In the genomic region with DNA sequence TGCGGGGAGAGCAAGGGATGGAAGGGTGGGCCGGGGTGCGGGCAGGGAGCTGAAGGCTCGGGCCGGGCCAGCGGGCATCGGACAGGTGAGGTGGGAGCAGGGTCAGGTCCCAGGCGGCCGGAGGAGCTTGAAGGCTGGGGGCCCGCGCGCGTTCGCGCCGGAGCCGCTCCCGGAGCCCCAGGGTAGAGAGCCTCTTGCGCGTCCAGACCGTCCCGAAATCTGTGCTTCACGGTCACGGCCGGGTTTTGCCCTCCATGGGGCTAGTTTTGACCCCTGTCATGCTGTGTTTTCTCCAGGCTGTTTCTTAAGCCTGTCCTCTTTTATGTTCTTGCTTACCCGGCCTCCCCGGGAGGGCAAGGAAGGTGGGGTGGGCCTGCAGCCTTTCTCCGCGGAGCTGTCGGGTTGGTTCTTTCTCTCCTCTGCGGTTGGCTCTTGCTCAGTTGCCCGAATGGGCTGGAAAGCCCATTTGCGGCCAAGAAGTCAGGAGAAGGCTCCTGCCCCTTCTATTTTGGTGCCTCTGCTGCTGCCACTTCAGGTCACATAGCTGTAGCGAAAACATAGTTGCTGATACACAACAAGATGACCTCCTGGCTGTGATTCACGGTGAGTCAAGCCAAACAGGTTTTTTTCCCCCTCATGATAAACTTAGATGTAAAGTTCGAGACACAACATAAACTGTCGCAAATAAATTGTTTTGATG, we compare ENCODE assay signal across 8 cellular contexts. TPM values are rescaled to one million over a fixed set of nuclear protein-coding genes. Genes with fewer than 3 reads are reported as not detected.
DNase-seq lines count a peak whose midpoint lies in the region; ATAC-seq, FAIRE-seq and TF ChIP-seq lines count a peak whose summit lies in the region.

No MANE protein-coding gene starts in this region.

- H3K36me3 ChIP-seq in Panc1 (ENCODE audit: control insufficient read depth, insufficient read depth, low read length) (no peaks in the 10 kb centered on the region; the same call in none of the 2 replicates), body of pancreas (replicated peaks in 1 of 2; ENCODE audit: insufficient read depth in 1 of 2, low read depth in 2 of 2) (no peaks in the 10 kb centered on the region), skeletal muscle satellite cell (ENCODE audit: insufficient read depth, low read length) (no peaks in the 10 kb centered on the region)

- peaks cover 11% of the 10 kb centered on the region; the same call in 2 of the 3 replicates for H3K4me1 ChIP-seq in A549
- H3K4me1 ChIP-seq in Panc1 (ENCODE audit: control insufficient read depth, insufficient read depth, low read length): peaks cover 4% of the 10 kb centered on the region; the same call in 1 of the 2 replicates
- H3K4me1 ChIP-seq in body of pancreas: peaks cover 12% of the 10 kb centered on the region
- peaks cover 6% of the 10 kb centered on the region for H3K4me1 ChIP-seq in skeletal muscle satellite cell (ENCODE audit: control insufficient read depth, insufficient read depth, low read length)

- TF ChIP-seq EP300 in A549 (IDR thresholded peaks at IDR 0.05): no peak

- POLR2A ChIA-PET in A549 (lab: Yijun Ruan, JAX): interaction anchor here (0.6 to 2.1 kb wide), 10 partner anchors 9 to 177 kb away, joined by 3 to 13 read pairs (median 4); a partner anchor contains a TSS
- POLR2A ChIA-PET in Panc1 (lab: Charles Lee): no interaction called here

- ATAC-seq in A549: peak; percentile 71 to 77
- peak; percentile 15 for ATAC-seq in GM18508 (IDR thresholded peaks at IDR 0.05; ENCODE audit: insufficient read depth, unreplicated experiment)
- peak; percentile 36 for ATAC-seq in HG02970 (IDR thresholded peaks at IDR 0.05; ENCODE audit: low FRiP score, unreplicated experiment)
- ATAC-seq in Panc1: peak; percentile 75
- ATAC-seq in body of pancreas: peak; percentile 62

- H3K9me3 ChIP-seq in A549 (no peaks in the 10 kb centered on the region), Panc1 (ENCODE audit: control insufficient read depth, insufficient read depth, low read depth, low read length) (no peaks in the 10 kb centered on the region), body of pancreas (no peaks in the 10 kb centered on the region), iPS-18c (ENCODE audit: control insufficient read depth, insufficient read depth, low read length) (no peaks in the 10 kb centered on the region), skeletal muscle satellite cell (replicated peaks; ENCODE audit: low read length) (no peaks in the 10 kb centered on the region)

- peak overlapping the region; percentile 99 for H3K4me3 ChIP-seq in A549
- peak overlapping the region; percentile 84 to 93 for H3K4me3 ChIP-seq in Panc1 (ENCODE audit: low read depth in 2 of 2, low read length in 2 of 2)
- peak overlapping the region; percentile 63 to 100 for H3K4me3 ChIP-seq in body of pancreas
- peak overlapping the region; percentile 92 for H3K4me3 ChIP-seq in iPS-18c (ENCODE audit: insufficient read depth, low read depth, low read length)
- peak overlapping the region; percentile 96 for H3K4me3 ChIP-seq in skeletal muscle satellite cell (ENCODE audit: low read length)

- H3K4me2 ChIP-seq in A549: peak overlapping the region; percentile 91
- peak overlapping the region; percentile 78 for H3K4me2 ChIP-seq in skeletal muscle satellite cell (ENCODE audit: low read length)

- DNase-seq in A549 (ENCODE audit: low read depth in 1 of 2, low spot score in 1 of 2): peak; percentile 33 to 40
- peak; percentile 30 for DNase-seq in Panc1 (ENCODE audit: low read depth, low spot score)
- DNase-seq in body of pancreas: peak; percentile 8 to 36 (median 28)
- DNase-seq in Kasumi-1 (lab: John Stamatoyannopoulos, UW): no peak

- peak overlapping the region; percentile 90 for H3K9ac ChIP-seq in skeletal muscle satellite cell (ENCODE audit: low read depth, low read length)

- H3K27me3 ChIP-seq in Panc1 (ENCODE audit: control insufficient read depth, insufficient read depth, low read length): peaks cover 3% of the 10 kb centered on the region; the same call in 1 of the 2 replicates
- H3K27me3 ChIP-seq in body of pancreas: no peaks in the 10 kb centered on the region
- H3K27me3 ChIP-seq in skeletal muscle satellite cell (ENCODE audit: control insufficient read depth, insufficient read depth, low read length): peaks cover 16% of the 10 kb centered on the region

- WGBS in A549 (ENCODE audit: missing lambda C conversion rate): under 1% methylated on average over 16 of the region's 37 CpGs
- WGBS in body of pancreas, 2 donors: 1 to 2% methylated on average over 19 to 37 of the region's 37 CpGs

- peak overlapping the region; percentile 88 to 91 for H3K27ac ChIP-seq in A549
- peak overlapping the region; percentile 76 for H3K27ac ChIP-seq in Panc1 (ENCODE audit: low read length)
- peak overlapping the region; percentile 55 to 88 (median 72) for H3K27ac ChIP-seq in body of pancreas

- TF ChIP-seq POLR2A in A549 (IDR thresholded peaks at IDR 0.05; ENCODE audit: low read length) (no peak), body of pancreas (IDR thresholded peaks at IDR 0.05) (no peak)

- TF ChIP-seq RAD21 in A549 (conservative IDR thresholded peaks at IDR 0.05 in 1 of 2, IDR thresholded peaks at IDR 0.05 in 1 of 2): no peak

- intact Hi-C loops in Panc1 (cut with micrococcal nuclease; ENCODE audit: unreplicated experiment) (no loop called here), body of pancreas (cut with DNase I) (no loop called here)

- no TSS peak for BruUV-seq in Panc1 (replicated peaks; lab: Mats Ljungman, UMichigan)

- in situ Hi-C loops in Panc1 (cut with HindIII; ENCODE audit: low pct_unique_long_range_greater_than_20kb, low sequenced_read_pairs): no loop called here

- no peak for FAIRE-seq in A549 (lab: Jason Lieb, UNC)

- no peak for TF ChIP-seq CTCF in A549 (IDR thresholded peaks at IDR 0.05)
- no peak for TF ChIP-seq CTCF in Panc1 (IDR thresholded peaks at IDR 0.05)
- TF ChIP-seq CTCF in body of pancreas (IDR thresholded peaks at IDR 0.05): no peak

- CTCF ChIA-PET in A549 (lab: Yijun Ruan, JAX) (interaction anchor here (0.6 to 1.8 kb wide), 5 partner anchors 10 to 152 kb away, joined by 3 to 6 read pairs (median 3); no protein-coding TSS in a partner anchor), Panc1 (lab: Charles Lee) (no interaction called here)

TF ChIP-seq in A549, 52 proteins besides CTCF, POLR2A, EP300 and RAD21:
- TF ChIP-seq FOSL2 (IDR thresholded peaks at IDR 0.05) (0 out of 2 replicates have a peak, but pooled peaks have one; percentile 21), FOSL2 (CRISPR knock-in tag; IDR thresholded peaks at IDR 0.05) (peak; percentile 74), HOXB5 (CRISPR knock-in tag; IDR thresholded peaks at IDR 0.05) (no peak), EHF (CRISPR knock-in tag; IDR thresholded peaks at IDR 0.05) (no peak), CHD4 (IDR thresholded peaks at IDR 0.05; ENCODE audit: borderline replicate concordance) (no peak), FOXS1 (CRISPR knock-in tag; IDR thresholded peaks at IDR 0.05) (no peak), POLR2AphosphoS2 (conservative IDR thresholded peaks at IDR 0.05; ENCODE audit: low read length) (no peak), PHF8 (IDR thresholded peaks at IDR 0.05; ENCODE audit: borderline replicate concordance, low read depth) (peak; percentile 34; the same call in 1 of the 2 replicates)
- TF ChIP-seq, protein P1, sequence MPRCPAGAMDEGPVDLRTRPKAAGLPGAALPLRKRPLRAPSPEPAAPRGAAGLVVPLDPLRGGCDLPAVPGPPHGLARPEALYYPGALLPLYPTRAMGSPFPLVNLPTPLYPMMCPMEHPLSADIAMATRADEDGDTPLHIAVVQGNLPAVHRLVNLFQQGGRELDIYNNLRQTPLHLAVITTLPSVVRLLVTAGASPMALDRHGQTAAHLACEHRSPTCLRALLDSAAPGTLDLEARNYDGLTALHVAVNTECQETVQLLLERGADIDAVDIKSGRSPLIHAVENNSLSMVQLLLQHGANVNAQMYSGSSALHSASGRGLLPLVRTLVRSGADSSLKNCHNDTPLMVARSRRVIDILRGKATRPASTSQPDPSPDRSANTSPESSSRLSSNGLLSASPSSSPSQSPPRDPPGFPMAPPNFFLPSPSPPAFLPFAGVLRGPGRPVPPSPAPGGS (IDR thresholded peaks at IDR 0.05): no peak
- TF ChIP-seq, protein P2, sequence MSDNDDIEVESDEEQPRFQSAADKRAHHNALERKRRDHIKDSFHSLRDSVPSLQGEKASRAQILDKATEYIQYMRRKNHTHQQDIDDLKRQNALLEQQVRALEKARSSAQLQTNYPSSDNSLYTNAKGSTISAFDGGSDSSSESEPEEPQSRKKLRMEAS (IDR thresholded peaks at IDR 0.05): no peak
- TF ChIP-seq, protein P3, sequence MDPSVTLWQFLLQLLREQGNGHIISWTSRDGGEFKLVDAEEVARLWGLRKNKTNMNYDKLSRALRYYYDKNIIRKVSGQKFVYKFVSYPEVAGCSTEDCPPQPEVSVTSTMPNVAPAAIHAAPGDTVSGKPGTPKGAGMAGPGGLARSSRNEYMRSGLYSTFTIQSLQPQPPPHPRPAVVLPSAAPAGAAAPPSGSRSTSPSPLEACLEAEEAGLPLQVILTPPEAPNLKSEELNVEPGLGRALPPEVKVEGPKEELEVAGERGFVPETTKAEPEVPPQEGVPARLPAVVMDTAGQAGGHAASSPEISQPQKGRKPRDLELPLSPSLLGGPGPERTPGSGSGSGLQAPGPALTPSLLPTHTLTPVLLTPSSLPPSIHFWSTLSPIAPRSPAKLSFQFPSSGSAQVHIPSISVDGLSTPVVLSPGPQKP (IDR thresholded peaks at IDR 0.05; ENCODE audit: low read depth, low read length): no peak

RNA-seq across cellular contexts. Expression of a gene that starts 0.7 kb away (rescaled TPM):
- polyA plus RNA-seq in A549 (2011; rRNA removed): 35.1 and 40.5 TPM in 2 replicates
- 9.2 and 10.8 TPM in 2 replicates for polyA plus RNA-seq in A549 (2012; cell fraction: cytosol; rRNA removed)
- polyA plus RNA-seq in A549 (2012; cell fraction: nucleus; rRNA removed): 5.5 and 6.3 TPM in 2 replicates
- polyA plus RNA-seq in A549 (2017; fragmentation: RNase III; extraction: RNeasy Plus Mini Kit Qiagen cat#74134 plus additional on column Dnase treatment): 16.7 to 18.1 TPM (median 17.9 TPM) in 3 replicates
- 6.1 and 6.3 TPM in 2 replicates for polyA minus RNA-seq in A549 (2011; rRNA and poly(A)+ RNA removed)
- total RNA-seq in Panc1 (2021; ENCODE audit: unreplicated experiment): 21.0 TPM
- polyA plus RNA-seq in Panc1 (2012; ENCODE audit: insufficient read length): 20.0 TPM
- total RNA-seq in body of pancreas: 1 to 10 TPM; 3.0 to 7.5 TPM
- 15.0 and 15.3 TPM in 2 replicates for total RNA-seq in skeletal muscle satellite cell (2012; rRNA removed)

RNA-seq across cellular contexts. Expression of a gene that starts 49.8 kb away (rescaled TPM):
- polyA plus RNA-seq in A549 (2011; rRNA removed): 37.1 and 61.2 TPM in 2 replicates
- polyA plus RNA-seq in A549 (2012; cell fraction: cytosol; rRNA removed): 27.0 and 32.8 TPM in 2 replicates
- polyA plus RNA-seq in A549 (2012; cell fraction: nucleus; rRNA removed): 13.0 and 19.6 TPM in 2 replicates
- polyA plus RNA-seq in A549 (2017; fragmentation: RNase III; extraction: RNeasy Plus Mini Kit Qiagen cat#74134 plus additional on column Dnase treatment): 66.9 to 74.4 TPM (median 72.1 TPM) in 3 replicates
- polyA minus RNA-seq in A549 (2011; rRNA and poly(A)+ RNA removed): 16.0 and 26.3 TPM in 2 replicates
- 78.2 TPM for total RNA-seq in Panc1 (2021; ENCODE audit: unreplicated experiment)
- polyA plus RNA-seq in Panc1 (2012; ENCODE audit: insufficient read length): 41.2 TPM
- 10 to 100 TPM in 1 of 2 donors, 1 to 10 TPM in 1; 2.6 to 10.1 TPM for total RNA-seq in body of pancreas
- total RNA-seq in skeletal muscle satellite cell (2012; rRNA removed): 32.3 and 43.1 TPM in 2 replicates

Comparison
In these comparisons a context has a peak if more than half of its experiments do, and no peak if none do; other contexts are left out.
1. ATAC-seq: peak in every context shown above with its lines; median percentile 75 in Panc1; 74 in A549; 62 in body of pancreas; 36 in HG02970; 15 in GM18508.
2. DNase-seq: peak in A549 (2 of 2), Panc1 (single experiment) and body of pancreas (4 of 4); none in Kasumi-1 (0 of 2).
3. Peak in every context shown above with its lines, with median percentiles within 50 percentile points of each other: H3K27ac ChIP-seq and H3K4me3 ChIP-seq.